Comparison of ENCODE assay signal across 24 cellular contexts in genomic region chr11:72646024-72646423, GRCh38. TPM values are rescaled to one million over a fixed set of nuclear protein-coding genes. Genes with fewer than 3 reads are reported as not detected.
DNase-seq lines count a peak whose midpoint lies in the region; ATAC-seq, FAIRE-seq and TF ChIP-seq lines count a peak whose summit lies in the region.
"Had no signal": no experiment of that assay in that cellular context is flagged by ENCODE, and none has a peak within 500 bp of the region (broad histone marks: within the 10 kb centered on the region; RNA-seq: fewer than 3 reads in every experiment).

No MANE protein-coding gene starts in this region.

- H3K4me1 Mint-ChIP-seq in natural killer cell: peaks cover 0 to 7% of the 10 kb centered on the region in 2 donors
- no peaks in the 10 kb centered on the region for H3K4me1 Mint-ChIP-seq in natural killer cell treated with Interleukin-12 subunit alpha and Interleukin-12 subunit beta and Interleukin-15 and Interleukin-18, amount 100 ng/mL, for 72 hours (ENCODE audit: low read depth in 2 of 2)
- peaks cover 9% of the 10 kb centered on the region for H3K4me1 Mint-ChIP-seq in neural crest cell

- H3K4me3 Mint-ChIP-seq in natural killer cell: peak overlapping the region; percentile 63
- no peak overlapping the region for H3K4me3 Mint-ChIP-seq in natural killer cell treated with Interleukin-12 subunit alpha and Interleukin-12 subunit beta and Interleukin-15 and Interleukin-18, amount 100 ng/mL, for 72 hours
- H3K4me3 Mint-ChIP-seq in neural crest cell: peak overlapping the region; percentile 25
- H3K4me3 Mint-ChIP-seq: B cell; CD4-positive, alpha-beta T cell; CD8-positive, alpha-beta T cell had no signal

- ATAC-seq in natural killer cell (no peak), GM21786 (IDR thresholded peaks at IDR 0.05; ENCODE audit: unreplicated experiment) (no peak)
- no peak for ATAC-seq in natural killer cell treated with Interleukin-12 subunit alpha and Interleukin-12 subunit beta and Interleukin-15 and Interleukin-18, amount 100 ng/mL, for 72 hours
- ATAC-seq: A549; CD8-positive, alpha-beta T cell had no signal

- FAIRE-seq in urothelium cell line (lab: Jason Lieb, UNC): no peak
- FAIRE-seq: A549, D721Med, G401.6, GM12891 had no signal

- peaks cover 0 to 9% of the 10 kb centered on the region in 2 donors for H3K27me3 Mint-ChIP-seq in natural killer cell (ENCODE audit: low read depth in 2 of 2)
- H3K27me3 Mint-ChIP-seq in natural killer cell treated with Interleukin-12 subunit alpha and Interleukin-12 subunit beta and Interleukin-15 and Interleukin-18, amount 100 ng/mL, for 72 hours: no peaks in the 10 kb centered on the region
- H3K27me3 Mint-ChIP-seq in neural crest cell (ENCODE audit: low read depth): peaks cover 9% of the 10 kb centered on the region

- TF ChIP-seq CTCF in natural killer cell (IDR thresholded peaks at IDR 0.05) (no peak), neural crest cell (conservative IDR thresholded peaks at IDR 0.05) (no peak)

- H3K27ac Mint-ChIP-seq in natural killer cell (no peak overlapping the region), neural crest cell (ENCODE audit: unreplicated experiment) (no peak overlapping the region)
- no peak overlapping the region for H3K27ac Mint-ChIP-seq in natural killer cell treated with Interleukin-12 subunit alpha and Interleukin-12 subunit beta and Interleukin-15 and Interleukin-18, amount 100 ng/mL, for 72 hours
- H3K27ac Mint-ChIP-seq: B cell; CD4-positive, alpha-beta T cell; CD8-positive, alpha-beta T cell had no signal

- no peaks in the 10 kb centered on the region for H3K9me3 Mint-ChIP-seq in natural killer cell
- H3K9me3 Mint-ChIP-seq in natural killer cell treated with Interleukin-12 subunit alpha and Interleukin-12 subunit beta and Interleukin-15 and Interleukin-18, amount 100 ng/mL, for 72 hours: no peaks in the 10 kb centered on the region
- no peaks in the 10 kb centered on the region for H3K9me3 Mint-ChIP-seq in neural crest cell
- H3K9me3 Mint-ChIP-seq: CD4-positive, alpha-beta T cell; CD8-positive, alpha-beta T cell had no signal

- intact Hi-C loops in natural killer cell (cut with micrococcal nuclease): no loop called here

- no peaks in the 10 kb centered on the region for H3K36me3 Mint-ChIP-seq in natural killer cell
- H3K36me3 Mint-ChIP-seq in natural killer cell treated with Interleukin-12 subunit alpha and Interleukin-12 subunit beta and Interleukin-15 and Interleukin-18, amount 100 ng/mL, for 72 hours: no peaks in the 10 kb centered on the region
- H3K36me3 Mint-ChIP-seq in neural crest cell (ENCODE audit: low read depth): no peaks in the 10 kb centered on the region
- H3K36me3 Mint-ChIP-seq: CD8-positive, alpha-beta T cell had no signal

- DNase-seq in natural killer cell (no peak), islet precursor cell (peak; percentile 89), neural crest cell (ENCODE audit: low read depth, low spot score) (no peak), urothelium cell line (ENCODE audit: low spot score) (peak; percentile 32), epidermal melanocyte (ENCODE audit: insufficient read length, low spot score) (no peak), DMS114 treated with DMSO at 0.1 percent for 48 hours (lab: John Stamatoyannopoulos, UW; ENCODE audit: unreplicated experiment) (no peak)
- DNase-seq in natural killer cell treated with Interleukin-12 subunit alpha and Interleukin-12 subunit beta and Interleukin-15 and Interleukin-18, amount 100 ng/mL, for 72 hours (ENCODE audit: low spot score): no peak
- DNase-seq: AML-193; Caco-2; Calu3; CD4-positive, alpha-beta T cell; CD8-positive, alpha-beta T cell; DMS153; DMS53; DMS79; DND-41; EL; GF-D8 had no signal

RNA-seq across cellular contexts. Expression of gene PDE2A, which starts 28.2 kb away (rescaled TPM):
- total RNA-seq in natural killer cell (10 to 100 TPM in 1 of 3 donors, 1 to 10 TPM in 2; 8.7 to 11.9 (median 9.0) TPM), neural crest cell (2.0 and 3.0 TPM in 2 replicates)
- total RNA-seq in natural killer cell treated with Interleukin-12 subunit alpha and Interleukin-12 subunit beta and Interleukin-15 and Interleukin-18, amount 100 ng/mL, for 72 hours: 1 to 10 TPM; 2.5 to 7.7 TPM

Comparison
In these comparisons a context has a peak if more than half of its experiments do, and no peak if none do; other contexts are left out.
1. DNase-seq: peak in islet precursor cell (single experiment) and urothelium cell line (single experiment); none in natural killer cell (single experiment), natural killer cell treated with Interleukin-12 subunit alpha and Interleukin-12 subunit beta and Interleukin-15 and Interleukin-18, amount 100 ng/mL, for 72 hours (single experiment), neural crest cell (single experiment), epidermal melanocyte (single experiment) and DMS114 treated with DMSO at 0.1 percent for 48 hours (single experiment).